ENCODE assay signal across 23 cellular contexts in the genomic region with DNA sequence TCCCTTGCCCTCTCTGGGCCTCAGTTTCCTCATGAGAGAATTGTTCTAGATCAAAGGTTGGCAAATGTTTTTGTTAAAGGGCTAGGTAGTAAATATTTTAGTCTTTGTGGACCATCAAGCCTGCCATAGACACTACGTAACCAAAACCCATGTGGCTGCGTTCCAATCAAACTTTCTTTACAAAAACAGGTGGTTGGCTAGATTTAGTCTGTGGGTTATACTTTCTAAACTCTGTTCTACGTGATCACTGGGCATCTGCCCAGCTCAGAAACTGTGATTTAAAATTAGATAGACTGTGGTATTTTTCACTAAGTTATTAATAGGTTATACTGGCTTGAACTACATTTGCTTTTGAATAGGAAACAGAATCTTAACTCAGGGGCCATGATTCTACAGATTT.
"Had no signal": no experiment of that assay in that cellular context is flagged by ENCODE, and none has a peak within 500 bp of the region (broad histone marks: within the 10 kb centered on the region; RNA-seq: fewer than 3 reads in every experiment).

No MANE protein-coding gene starts in this region.

- H3K9ac ChIP-seq: parathyroid adenoma had no signal

- H3K27ac Mint-ChIP-seq: natural killer cell treated with Interleukin-12 subunit alpha and Interleukin-12 subunit beta and Interleukin-15 and Interleukin-18, amount 100 ng/mL, for 72 hours; stimulated activated naive B cell treated with anti-CD40 and anti-IgM and Interleukin-4, amounts not matched to agents 10 μg/mL and 1 μg/mL and 100 μg/mL, for 72 hours; stimulated activated naive CD8-positive, alpha-beta T cell treated with anti-CD3 and anti-CD28 coated beads, Interleukin-15, amount 100 ng/mL, for 72 hours had no signal

- H2AFZ ChIP-seq: parathyroid adenoma had no signal

- H3K4me3 Mint-ChIP-seq: natural killer cell treated with Interleukin-12 subunit alpha and Interleukin-12 subunit beta and Interleukin-15 and Interleukin-18, amount 100 ng/mL, for 72 hours; stimulated activated naive B cell treated with anti-CD40 and anti-IgM and Interleukin-4, amounts not matched to agents 10 μg/mL and 1 μg/mL and 100 μg/mL, for 72 hours; stimulated activated naive CD8-positive, alpha-beta T cell treated with anti-CD3 and anti-CD28 coated beads, Interleukin-15, amount 100 ng/mL, for 72 hours had no signal

- ATAC-seq: gastrocnemius medialis; heart right ventricle; left lobe of liver; mucosa of descending colon; natural killer cell treated with Interleukin-12 subunit alpha and Interleukin-12 subunit beta and Interleukin-15 and Interleukin-18, amount 100 ng/mL, for 72 hours; right lobe of liver; stimulated activated naive B cell treated with anti-CD40 and anti-IgM and Interleukin-4, amounts not matched to agents 10 μg/mL and 1 μg/mL and 100 μg/mL, for 72 hours; stimulated activated naive CD8-positive, alpha-beta T cell treated with anti-CD3 and anti-CD28 coated beads, Interleukin-15, amount 100 ng/mL, for 72 hours had no signal

- H3K4me1 ChIP-seq: esophagus muscularis mucosa, gastrocnemius medialis, heart right ventricle, parathyroid adenoma, prostate gland, right lobe of liver, spleen, transverse colon had no signal

- H3K27ac ChIP-seq: dorsolateral prefrontal cortex, epithelial cell of prostate, esophagus muscularis mucosa, gastrocnemius medialis, heart right ventricle, parathyroid adenoma, prostate gland, right lobe of liver, spleen, thoracic aorta, transverse colon had no signal

- H3K27me3 Mint-ChIP-seq: natural killer cell treated with Interleukin-12 subunit alpha and Interleukin-12 subunit beta and Interleukin-15 and Interleukin-18, amount 100 ng/mL, for 72 hours; stimulated activated naive B cell treated with anti-CD40 and anti-IgM and Interleukin-4, amounts not matched to agents 10 μg/mL and 1 μg/mL and 100 μg/mL, for 72 hours; stimulated activated naive CD8-positive, alpha-beta T cell treated with anti-CD3 and anti-CD28 coated beads, Interleukin-15, amount 100 ng/mL, for 72 hours had no signal

- H3K4me3 ChIP-seq: dorsolateral prefrontal cortex, esophagus muscularis mucosa, gastrocnemius medialis, heart right ventricle, mucosa of descending colon, prostate gland, right lobe of liver, spleen, thoracic aorta, transverse colon had no signal

- H3K79me2 ChIP-seq: parathyroid adenoma had no signal

- DNase-seq: cortex of kidney; dorsolateral prefrontal cortex; effector CD8-positive, alpha-beta T cell; gastrocnemius medialis; heart right ventricle; hypothalamus; mammary epithelial cell; mucosa of descending colon; right lobe of liver; spleen; stimulated activated CD4-positive, alpha-beta T cell treated with anti-CD3 and anti-CD28 coated beads, Interleukin-15, amount 100 ng/mL, for 24 hours; stimulated activated CD4-positive, alpha-beta T cell treated with anti-CD3 and anti-CD28 coated beads, Interleukin-1b, Interleukin-23, amount 100 ng/mL, for 48 hours; stimulated activated CD4-positive, alpha-beta T cell treated with anti-CD3 and anti-CD28 coated beads, Interleukin-4, amount 100 ng/mL, for 4 hours; stimulated activated naive B cell treated with anti-CD40 and anti-IgM and Interleukin-4, amounts not matched to agents 10 μg/mL and 1 μg/mL and 100 μg/mL, for 72 hours; stimulated activated naive CD8-positive, alpha-beta T cell treated with anti-CD3 and anti-CD28 coated beads, Interleukin-15, amount 100 ng/mL, for 72 hours; transverse colon had no signal

- H3K27me3 ChIP-seq: esophagus muscularis mucosa, gastrocnemius medialis, heart right ventricle, right lobe of liver, spleen, transverse colon had no signal

- H3K36me3 ChIP-seq: esophagus muscularis mucosa, gastrocnemius medialis, heart right ventricle, prostate gland, right lobe of liver, spleen, thoracic aorta, transverse colon had no signal

- H3K9me3 ChIP-seq: esophagus muscularis mucosa, gastrocnemius medialis, heart right ventricle, mucosa of descending colon, prostate gland, right lobe of liver, spleen, thoracic aorta, transverse colon had no signal

- H3K4me1 Mint-ChIP-seq: stimulated activated naive B cell treated with anti-CD40 and anti-IgM and Interleukin-4, amounts not matched to agents 10 μg/mL and 1 μg/mL and 100 μg/mL, for 72 hours; stimulated activated naive CD8-positive, alpha-beta T cell treated with anti-CD3 and anti-CD28 coated beads, Interleukin-15, amount 100 ng/mL, for 72 hours had no signal

- H3K36me3 Mint-ChIP-seq: natural killer cell treated with Interleukin-12 subunit alpha and Interleukin-12 subunit beta and Interleukin-15 and Interleukin-18, amount 100 ng/mL, for 72 hours; stimulated activated naive B cell treated with anti-CD40 and anti-IgM and Interleukin-4, amounts not matched to agents 10 μg/mL and 1 μg/mL and 100 μg/mL, for 72 hours had no signal
